In genomic region chr11:8964324-8965320, GRCh38 we compare ENCODE assay signal across 8 cellular contexts. TPM values are rescaled to one million over a fixed set of nuclear protein-coding genes. Genes with fewer than 3 reads are reported as not detected.
DNase-seq lines count a peak whose midpoint lies in the region; ATAC-seq and TF ChIP-seq lines count a peak whose summit lies in the region.

Gene TMEM9B (minus strand): TSS chr11:8964442. CDS start chr11:8964313, 129 bp downstream.

- peaks cover 14% of the 10 kb centered on the region; the same call in 1 of the 2 replicates for H4K20me1 ChIP-seq in BLaER1

- H3K9me3 ChIP-seq in BLaER1: no peaks in the 10 kb centered on the region
- no peaks in the 10 kb centered on the region for H3K9me3 ChIP-seq in left lung

- no peaks in the 10 kb centered on the region for H3K27me3 Mint-ChIP-seq in dendritic cell treated with granulocyte-macrophage colony-stimulating factor and Interleukin-4, amounts not matched to agents 40 ng/mL and 50 ng/mL, for 4 days

- H3K36me3 ChIP-seq in BLaER1 (no peaks in the 10 kb centered on the region), left lung (no peaks in the 10 kb centered on the region)

- TF ChIP-seq POLR2A in GM19099 (IDR thresholded peaks at IDR 0.05; ENCODE audit: extremely low read depth, insufficient read length, low read depth): peak; percentile 87

- peak within 1 kb of the TSS; percentile 100 for H3K4me3 Mint-ChIP-seq in dendritic cell treated with granulocyte-macrophage colony-stimulating factor and Interleukin-4, amounts not matched to agents 40 ng/mL and 50 ng/mL, for 4 days

- H3K9me3 Mint-ChIP-seq in dendritic cell treated with granulocyte-macrophage colony-stimulating factor and Interleukin-4, amounts not matched to agents 40 ng/mL and 50 ng/mL, for 4 days: no peaks in the 10 kb centered on the region

- H3K27me3 ChIP-seq in BLaER1 (no peaks in the 10 kb centered on the region), left lung (no peaks in the 10 kb centered on the region)

- H3K4me3 ChIP-seq in BLaER1 (peak within 1 kb of the TSS; percentile 97), left lung (peak within 1 kb of the TSS; percentile 81 to 85)

- H3K27ac ChIP-seq in BLaER1 (peak within 1 kb of the TSS; percentile 86), left lung (peak within 1 kb of the TSS; percentile 96 to 98)

- H3K4me1 ChIP-seq in BLaER1: peaks cover 24% of the 10 kb centered on the region
- H3K4me1 ChIP-seq in left lung: peaks cover 15 to 50% of the 10 kb centered on the region in 2 donors

- intact Hi-C loops in dendritic cell treated with granulocyte-macrophage colony-stimulating factor and Interleukin-4, amounts not matched to agents 40 ng/mL and 50 ng/mL, for 4 days (cut with micrococcal nuclease): loop anchor here (2.0 to 5.0 kb wide), 5 partner anchors 38 to 276 kb away; partner anchors contain the start of genes AKIP1 and NRIP3
- intact Hi-C loops in left lung (cut with DNase I): no loop called here

- ATAC-seq in HG03378 (IDR thresholded peaks at IDR 0.05; ENCODE audit: unreplicated experiment) (peak; percentile 62), left lung (peak; percentile 95)

- peak within 1 kb of the TSS; percentile 95 for H3K27ac Mint-ChIP-seq in dendritic cell treated with granulocyte-macrophage colony-stimulating factor and Interleukin-4, amounts not matched to agents 40 ng/mL and 50 ng/mL, for 4 days

- H3K36me3 Mint-ChIP-seq in dendritic cell treated with granulocyte-macrophage colony-stimulating factor and Interleukin-4, amounts not matched to agents 40 ng/mL and 50 ng/mL, for 4 days (ENCODE audit: low read depth): peaks cover 15% of the 10 kb centered on the region

- peak within 1 kb of the TSS; percentile 84 for H3K9ac ChIP-seq in BLaER1

- TF ChIP-seq CTCF in left lung (IDR thresholded peaks at IDR 0.05): no peak

- DNase-seq in NCI-H526 (lab: John Stamatoyannopoulos, UW) (peak; percentile 85 to 97), left lung (peak; percentile 93 to 98)
- DNase-seq in activated CD4-positive, alpha-beta T cell treated with anti-CD3 and anti-CD28 coated beads, Interleukin-2, amount 50 U/mL, for 4 hours: peak; percentile 56 to 59
- peak; percentile 60 for DNase-seq in stimulated activated CD4-positive, alpha-beta T cell treated with anti-CD3 and anti-CD28 coated beads, Interleukin-2, amount 100 ng/mL, for 4 hours (ENCODE audit: low read depth)

- peaks cover 45% of the 10 kb centered on the region for H3K4me1 Mint-ChIP-seq in dendritic cell treated with granulocyte-macrophage colony-stimulating factor and Interleukin-4, amounts not matched to agents 40 ng/mL and 50 ng/mL, for 4 days (ENCODE audit: low read depth)

- peak within 1 kb of the TSS; percentile 99 for H3K4me2 ChIP-seq in BLaER1

RNA-seq across cellular contexts. Expression of gene TMEM9B, which starts in this region (rescaled TPM):
- total RNA-seq in left lung: 10 to 100 TPM; 54.2 to 61.7 TPM

Comparison
In these comparisons a context has a peak if more than half of its experiments do, and no peak if none do; other contexts are left out.
1. Peak in every context shown above with its lines: DNase-seq, ATAC-seq, H3K4me3 ChIP-seq and H3K27ac ChIP-seq.